In genomic region chr20:37868998-37869861, GRCh38 we compare ENCODE assay signal across 20 cellular contexts. TPM values are rescaled to one million over a fixed set of nuclear protein-coding genes. Genes with fewer than 3 reads are reported as not detected.
A peak's percentile ranks its signal among the peaks of the same experiment; 100 is the strongest.
DNase-seq lines count a peak whose midpoint lies in the region; ATAC-seq and TF ChIP-seq lines count a peak whose summit lies in the region.
"Had no signal": no experiment of that assay in that cellular context is flagged by ENCODE, and none has a peak within 500 bp of the region (broad histone marks: within the 10 kb centered on the region; RNA-seq: fewer than 3 reads in every experiment).

No MANE protein-coding gene starts in this region.

- H3K4me3 Mint-ChIP-seq in CD14-positive monocyte (no peak overlapping the region), WTC11 (no peak overlapping the region)
- H3K4me3 Mint-ChIP-seq: natural killer cell treated with Interleukin-12 subunit alpha and Interleukin-12 subunit beta and Interleukin-15 and Interleukin-18, amount 100 ng/mL, for 72 hours had no signal

- DNase-seq in CD14-positive monocyte (ENCODE audit: low spot score) (no peak), HAP-1 (ENCODE audit: low spot score in 2 of 2) (peak; percentile 75 to 85), WTC11 (ENCODE audit: low spot score) (no peak), Right ventricle myocardium superior (no peak)
- no peak for DNase-seq in stimulated activated CD4-positive, alpha-beta T cell treated with anti-CD3 and anti-CD28 coated beads, Interleukin-4, amount 100 ng/mL, for 24 hours
- no peak for DNase-seq in NK-92 treated with Interleukin-12 subunit alpha and Interleukin-12 subunit beta, amount 100 ng/mL, for 24 hours (lab: John Stamatoyannopoulos, UW)
- DNase-seq: Calu3; colonic mucosa; gastrocnemius medialis; GOT3; NCI-H2029; NCI-H526 treated with DMSO at 0.1 percent for 48 hours; right lobe of liver; stimulated activated CD4-positive, alpha-beta T cell treated with anti-CD3 and anti-CD28 coated beads, Interleukin-2, amount 100 ng/mL, for 24 hours; T-helper 1 cell had no signal

- POLR2A ChIA-PET in WTC11 (lab: Charles Lee), result no interaction called here

- H3K4me1 ChIP-seq in HAP-1, result peaks cover 12% of the 10 kb centered on the region
- peaks cover 53% of the 10 kb centered on the region for H3K4me1 ChIP-seq in muscle layer of colon (ENCODE audit: insufficient read depth, low read length)
- H3K4me1 ChIP-seq: colonic mucosa, gastrocnemius medialis had no signal

- H3K9ac ChIP-seq in muscle layer of colon (ENCODE audit: low read length), result no peak overlapping the region

- peak overlapping the region; percentile 19 for H3K27ac ChIP-seq in muscle layer of colon (ENCODE audit: low read depth, low read length)
- H3K27ac ChIP-seq: colonic mucosa, epithelial cell of prostate, gastrocnemius medialis, right lobe of liver had no signal

- H3K36me3 ChIP-seq in HAP-1 (replicated peaks), result peaks cover 4% of the 10 kb centered on the region
- H3K36me3 ChIP-seq in muscle layer of colon (ENCODE audit: insufficient read depth, low read length), result peaks cover 17% of the 10 kb centered on the region
- H3K36me3 ChIP-seq: colonic mucosa had no signal

- ATAC-seq in WTC11, result peak; percentile 66
- ATAC-seq in Right ventricle myocardium superior (ENCODE audit: poor library complexity), result no peak
- ATAC-seq in GM18517 (IDR thresholded peaks at IDR 0.05; ENCODE audit: unreplicated experiment), result no peak
- ATAC-seq: gastrocnemius medialis, GM12878, right lobe of liver had no signal

- intact Hi-C loops in CD14-positive monocyte (cut with micrococcal nuclease) (no loop called here), Right ventricle myocardium superior (cut with DNase I) (no loop called here)

- in situ Hi-C loops in HAP-1 (cut with MboI; ENCODE audit: low sequenced_read_pairs), result no loop called here

- no peak overlapping the region for H3K4me3 ChIP-seq in HAP-1
- H3K4me3 ChIP-seq in muscle layer of colon (ENCODE audit: low read depth in 1 of 2, low read length in 2 of 2), result no peak overlapping the region
- H3K4me3 ChIP-seq: colonic mucosa, gastrocnemius medialis, GM12878, right lobe of liver had no signal

- H3K27me3 ChIP-seq in HAP-1 (ENCODE audit: low read depth), result no peaks in the 10 kb centered on the region
- H3K27me3 ChIP-seq in muscle layer of colon (ENCODE audit: control insufficient read depth in 1 of 2, insufficient read depth in 2 of 2, low read length in 2 of 2), result no peaks in the 10 kb centered on the region
- H3K27me3 ChIP-seq: colonic mucosa, gastrocnemius medialis, right lobe of liver had no signal

- H3K9me3 ChIP-seq in HAP-1 (no peaks in the 10 kb centered on the region), muscle layer of colon (ENCODE audit: low read length) (no peaks in the 10 kb centered on the region)
- H3K9me3 ChIP-seq: colonic mucosa, gastrocnemius medialis, right lobe of liver had no signal

- peak overlapping the region; percentile 31 to 82 (median 50) for H3K27ac Mint-ChIP-seq in CD14-positive monocyte
- H3K27ac Mint-ChIP-seq in WTC11, result peak overlapping the region; percentile 82
- H3K27ac Mint-ChIP-seq: natural killer cell treated with Interleukin-12 subunit alpha and Interleukin-12 subunit beta and Interleukin-15 and Interleukin-18, amount 100 ng/mL, for 72 hours had no signal

- H3K36me3 Mint-ChIP-seq in CD14-positive monocyte (peaks cover 63 to 90% of the 10 kb centered on the region in 2 donors), WTC11 (peaks cover 10% of the 10 kb centered on the region; the same call in 1 of the 2 replicates)

- H3K27me3 Mint-ChIP-seq in CD14-positive monocyte (ENCODE audit: low read depth in 3 of 3) (no peaks in the 10 kb centered on the region), WTC11 (ENCODE audit: low read depth) (no peaks in the 10 kb centered on the region)
- H3K27me3 Mint-ChIP-seq: natural killer cell treated with Interleukin-12 subunit alpha and Interleukin-12 subunit beta and Interleukin-15 and Interleukin-18, amount 100 ng/mL, for 72 hours had no signal

- H3K9me3 Mint-ChIP-seq in CD14-positive monocyte (no peaks in the 10 kb centered on the region), WTC11 (no peaks in the 10 kb centered on the region)
- H3K9me3 Mint-ChIP-seq: natural killer cell treated with Interleukin-12 subunit alpha and Interleukin-12 subunit beta and Interleukin-15 and Interleukin-18, amount 100 ng/mL, for 72 hours had no signal

- H3K4me1 Mint-ChIP-seq in CD14-positive monocyte, result peaks cover 6% of the 10 kb centered on the region
- peaks cover 24% of the 10 kb centered on the region for H3K4me1 Mint-ChIP-seq in WTC11

- CTCF ChIA-PET in WTC11 (lab: Charles Lee), result no interaction called here

- no peak for TF ChIP-seq CTCF in CD14-positive monocyte (IDR thresholded peaks at IDR 0.05)
- TF ChIP-seq CTCF in WTC11 (IDR thresholded peaks at IDR 0.05), result no peak

TF ChIP-seq in WTC11, 78 proteins besides CTCF, POLR2A, EP300 and RAD21 (continues in another document):
- no peak for TF ChIP-seq ATF3 (CRISPR knock-in tag; conservative IDR thresholded peaks at IDR 0.05)
- TF ChIP-seq CREM (CRISPR knock-in tag; IDR thresholded peaks at IDR 0.05), result no peak
- TF ChIP-seq ZSCAN18 (CRISPR knock-in tag; IDR thresholded peaks at IDR 0.05), result no peak
- TF ChIP-seq USF2 (CRISPR knock-in tag; IDR thresholded peaks at IDR 0.05), result peak; percentile 18; the same call in 1 of the 2 replicates
- TF ChIP-seq ARID4B (CRISPR knock-in tag; IDR thresholded peaks at IDR 0.05; ENCODE audit: borderline replicate concordance), result no peak

RNA-seq across cellular contexts. Expression of gene VSTM2L, which starts 33.7 kb away (rescaled TPM):
- not detected for polyA plus RNA-seq in CD14-positive monocyte
- 1.7 to 2.1 TPM (median 1.9 TPM) in 3 replicates for total RNA-seq in WTC11 (2021)
- total RNA-seq in Right ventricle myocardium superior, result 17.0 TPM

Comparison
In these comparisons a context has a peak if more than half of its experiments do, and no peak if none do; other contexts are left out.
1. DNase-seq: peak in HAP-1 (2 of 2); none in CD14-positive monocyte (single experiment), WTC11 (single experiment), Right ventricle myocardium superior (single experiment), stimulated activated CD4-positive, alpha-beta T cell treated with anti-CD3 and anti-CD28 coated beads, Interleukin-4, amount 100 ng/mL, for 24 hours (single experiment) and NK-92 treated with Interleukin-12 subunit alpha and Interleukin-12 subunit beta, amount 100 ng/mL, for 24 hours (single experiment).